In genomic region chrX:1481636-1482529, GRCh38 we compare ENCODE assay signal across 8 cellular contexts. TPM values are rescaled to one million over a fixed set of nuclear protein-coding genes. Genes with fewer than 3 reads are reported as not detected.
A peak's percentile ranks its signal among the peaks of the same experiment; 100 is the strongest.
DNase-seq lines count a peak whose midpoint lies in the region; ATAC-seq and TF ChIP-seq lines count a peak whose summit lies in the region.

No MANE protein-coding gene starts in this region.

- TF ChIP-seq CTCF in VCaP (conservative IDR thresholded peaks at IDR 0.05) (no peak), choroid plexus epithelial cell (conservative IDR thresholded peaks at IDR 0.05; ENCODE audit: low read depth, low read length) (peak; percentile 7), lower lobe of right lung (IDR thresholded peaks at IDR 0.05) (no peak)

- H3K4me1 ChIP-seq in lower lobe of right lung: peaks cover 12% of the 10 kb centered on the region

- H3K9me3 ChIP-seq in lower lobe of right lung: peaks cover 5% of the 10 kb centered on the region

- intact Hi-C loops in lower lobe of right lung (cut with DNase I): no loop called here

- DNase-seq in choroid plexus epithelial cell (ENCODE audit: low read depth): peak; percentile 97
- peak; percentile 75 for DNase-seq in lower lobe of right lung
- peak; percentile 58 for DNase-seq in stimulated activated CD8-positive, alpha-beta memory T cell treated with anti-CD3 and anti-CD28 coated beads, Interleukin-12 subunit alpha, Interleukin-12 subunit beta, amount 100 ng/mL, for 1 hour (ENCODE audit: low read depth)
- DNase-seq in DMS53 treated with DMSO at 0.1 percent for 48 hours (lab: John Stamatoyannopoulos, UW; ENCODE audit: unreplicated experiment): no peak
- no peak for DNase-seq in NCI-H526 (lab: John Stamatoyannopoulos, UW)

- no peaks in the 10 kb centered on the region for H3K27me3 ChIP-seq in lower lobe of right lung (ENCODE audit: low read depth)

- no peaks in the 10 kb centered on the region for H3K36me3 ChIP-seq in lower lobe of right lung

- peak overlapping the region; percentile 60; the same call in 1 of the 2 replicates for H3K27ac ChIP-seq in VCaP
- peak overlapping the region; percentile 76 for H3K27ac ChIP-seq in lower lobe of right lung

- H3K4me3 ChIP-seq in choroid plexus epithelial cell (ENCODE audit: low read depth, low read length): peak overlapping the region; percentile 29
- peak overlapping the region; percentile 25 for H3K4me3 ChIP-seq in lower lobe of right lung

- ATAC-seq in GM18873 (IDR thresholded peaks at IDR 0.05; ENCODE audit: low FRiP score, unreplicated experiment) (peak; percentile 39), HG03108 (IDR thresholded peaks at IDR 0.05; ENCODE audit: unreplicated experiment) (peak; percentile 40), lower lobe of right lung (peak; percentile 86 to 88)

RNA-seq across cellular contexts. Expression of gene ASMTL, which starts 29.2 kb away (rescaled TPM):
- total RNA-seq in lower lobe of right lung: 19.1 TPM

RNA-seq across cellular contexts. Expression of gene P2RY8, which starts 55.1 kb away (rescaled TPM):
- 3.0 TPM for total RNA-seq in lower lobe of right lung

Comparison
In these comparisons a context has a peak if more than half of its experiments do, and no peak if none do; other contexts are left out.
1. DNase-seq: peak in choroid plexus epithelial cell (single experiment), lower lobe of right lung (single experiment) and stimulated activated CD8-positive, alpha-beta memory T cell treated with anti-CD3 and anti-CD28 coated beads, Interleukin-12 subunit alpha, Interleukin-12 subunit beta, amount 100 ng/mL, for 1 hour (single experiment); none in DMS53 treated with DMSO at 0.1 percent for 48 hours (single experiment) and NCI-H526 (0 of 2).
2. Peak in every context shown above with its lines, with median percentiles within 50 percentile points of each other: ATAC-seq.